In the genomic region with DNA sequence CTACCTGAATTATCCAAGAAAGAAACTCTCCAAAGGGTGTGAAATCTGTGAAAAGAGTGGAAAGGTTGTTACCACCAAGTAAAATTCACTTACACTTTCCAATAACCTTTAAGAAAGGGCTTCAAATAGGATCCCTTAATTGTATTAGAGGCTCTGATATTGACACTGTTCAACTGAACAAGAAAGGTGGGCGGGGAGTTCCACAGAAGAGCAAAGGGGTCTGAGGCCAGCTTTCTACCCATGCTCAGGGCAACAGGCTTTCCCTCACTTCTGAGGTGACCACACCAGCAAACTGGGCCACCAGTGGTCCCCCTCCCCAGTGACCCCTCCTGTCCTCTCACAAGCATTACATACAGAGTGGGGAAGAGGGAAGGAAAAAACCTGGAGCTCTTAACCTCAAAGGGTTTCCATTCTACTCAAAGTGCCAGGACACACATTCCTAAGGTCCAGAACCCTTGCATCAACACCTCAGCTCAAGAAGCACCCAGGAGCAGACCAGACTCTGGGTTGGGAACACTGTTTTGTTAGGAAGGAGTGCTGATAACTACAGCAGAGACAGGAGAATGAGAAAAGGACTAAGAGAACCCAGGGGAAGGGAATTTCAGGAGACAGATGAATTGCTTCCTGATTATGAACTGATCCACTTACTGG, we compare ENCODE assay signal across 1 cellular context.
TF ChIP-seq lines count a peak whose summit lies in the region.

No MANE protein-coding gene starts in this region.

TF ChIP-seq in WTC11, 78 proteins besides CTCF, POLR2A, EP300 and RAD21 (continued from another document):
- TF ChIP-seq, protein P1, sequence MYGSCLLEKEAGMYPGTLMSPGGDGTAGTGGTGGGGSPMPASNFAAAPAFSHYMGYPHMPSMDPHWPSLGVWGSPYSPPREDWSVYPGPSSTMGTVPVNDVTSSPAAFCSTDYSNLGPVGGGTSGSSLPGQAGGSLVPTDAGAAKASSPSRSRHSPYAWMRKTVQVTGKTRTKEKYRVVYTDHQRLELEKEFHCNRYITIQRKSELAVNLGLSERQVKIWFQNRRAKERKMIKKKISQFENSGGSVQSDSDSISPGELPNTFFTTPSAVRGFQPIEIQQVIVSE (CRISPR knock-in tag; IDR thresholded peaks at IDR 0.05; ENCODE audit: borderline replicate concordance): no peak
- TF ChIP-seq, protein P2, sequence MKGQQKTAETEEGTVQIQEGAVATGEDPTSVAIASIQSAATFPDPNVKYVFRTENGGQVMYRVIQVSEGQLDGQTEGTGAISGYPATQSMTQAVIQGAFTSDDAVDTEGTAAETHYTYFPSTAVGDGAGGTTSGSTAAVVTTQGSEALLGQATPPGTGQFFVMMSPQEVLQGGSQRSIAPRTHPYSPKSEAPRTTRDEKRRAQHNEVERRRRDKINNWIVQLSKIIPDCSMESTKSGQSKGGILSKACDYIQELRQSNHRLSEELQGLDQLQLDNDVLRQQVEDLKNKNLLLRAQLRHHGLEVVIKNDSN (CRISPR knock-in tag; IDR thresholded peaks at IDR 0.05): no peak
- TF ChIP-seq, protein P3, sequence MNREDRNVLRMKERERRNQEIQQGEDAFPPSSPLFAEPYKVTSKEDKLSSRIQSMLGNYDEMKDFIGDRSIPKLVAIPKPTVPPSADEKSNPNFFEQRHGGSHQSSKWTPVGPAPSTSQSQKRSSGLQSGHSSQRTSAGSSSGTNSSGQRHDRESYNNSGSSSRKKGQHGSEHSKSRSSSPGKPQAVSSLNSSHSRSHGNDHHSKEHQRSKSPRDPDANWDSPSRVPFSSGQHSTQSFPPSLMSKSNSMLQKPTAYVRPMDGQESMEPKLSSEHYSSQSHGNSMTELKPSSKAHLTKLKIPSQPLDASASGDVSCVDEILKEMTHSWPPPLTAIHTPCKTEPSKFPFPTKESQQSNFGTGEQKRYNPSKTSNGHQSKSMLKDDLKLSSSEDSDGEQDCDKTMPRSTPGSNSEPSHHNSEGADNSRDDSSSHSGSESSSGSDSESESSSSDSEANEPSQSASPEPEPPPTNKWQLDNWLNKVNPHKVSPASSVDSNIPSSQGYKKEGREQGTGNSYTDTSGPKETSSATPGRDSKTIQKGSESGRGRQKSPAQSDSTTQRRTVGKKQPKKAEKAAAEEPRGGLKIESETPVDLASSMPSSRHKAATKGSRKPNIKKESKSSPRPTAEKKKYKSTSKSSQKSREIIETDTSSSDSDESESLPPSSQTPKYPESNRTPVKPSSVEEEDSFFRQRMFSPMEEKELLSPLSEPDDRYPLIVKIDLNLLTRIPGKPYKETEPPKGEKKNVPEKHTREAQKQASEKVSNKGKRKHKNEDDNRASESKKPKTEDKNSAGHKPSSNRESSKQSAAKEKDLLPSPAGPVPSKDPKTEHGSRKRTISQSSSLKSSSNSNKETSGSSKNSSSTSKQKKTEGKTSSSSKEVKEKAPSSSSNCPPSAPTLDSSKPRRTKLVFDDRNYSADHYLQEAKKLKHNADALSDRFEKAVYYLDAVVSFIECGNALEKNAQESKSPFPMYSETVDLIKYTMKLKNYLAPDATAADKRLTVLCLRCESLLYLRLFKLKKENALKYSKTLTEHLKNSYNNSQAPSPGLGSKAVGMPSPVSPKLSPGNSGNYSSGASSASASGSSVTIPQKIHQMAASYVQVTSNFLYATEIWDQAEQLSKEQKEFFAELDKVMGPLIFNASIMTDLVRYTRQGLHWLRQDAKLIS (CRISPR knock-in tag; IDR thresholded peaks at IDR 0.05; ENCODE audit: borderline replicate concordance): no peak
- TF ChIP-seq, protein P4, sequence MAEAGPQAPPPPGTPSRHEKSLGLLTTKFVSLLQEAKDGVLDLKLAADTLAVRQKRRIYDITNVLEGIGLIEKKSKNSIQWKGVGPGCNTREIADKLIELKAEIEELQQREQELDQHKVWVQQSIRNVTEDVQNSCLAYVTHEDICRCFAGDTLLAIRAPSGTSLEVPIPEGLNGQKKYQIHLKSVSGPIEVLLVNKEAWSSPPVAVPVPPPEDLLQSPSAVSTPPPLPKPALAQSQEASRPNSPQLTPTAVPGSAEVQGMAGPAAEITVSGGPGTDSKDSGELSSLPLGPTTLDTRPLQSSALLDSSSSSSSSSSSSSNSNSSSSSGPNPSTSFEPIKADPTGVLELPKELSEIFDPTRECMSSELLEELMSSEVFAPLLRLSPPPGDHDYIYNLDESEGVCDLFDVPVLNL (CRISPR knock-in tag; IDR thresholded peaks at IDR 0.05; ENCODE audit: borderline replicate concordance, low read depth): no peak
- TF ChIP-seq ELF4 (CRISPR knock-in tag; IDR thresholded peaks at IDR 0.05; ENCODE audit: low read depth) (no peak), TEAD4 (CRISPR knock-in tag; IDR thresholded peaks at IDR 0.05) (no peak), NR3C1 (CRISPR knock-in tag; conservative IDR thresholded peaks at IDR 0.05; ENCODE audit: low read depth) (no peak), ZNF263 (CRISPR knock-in tag; IDR thresholded peaks at IDR 0.05; ENCODE audit: low read depth) (no peak), ETV6 (CRISPR knock-in tag; IDR thresholded peaks at IDR 0.05) (no peak), GABPB1 (CRISPR knock-in tag; IDR thresholded peaks at IDR 0.05) (no peak)
- TF ChIP-seq, protein P5, sequence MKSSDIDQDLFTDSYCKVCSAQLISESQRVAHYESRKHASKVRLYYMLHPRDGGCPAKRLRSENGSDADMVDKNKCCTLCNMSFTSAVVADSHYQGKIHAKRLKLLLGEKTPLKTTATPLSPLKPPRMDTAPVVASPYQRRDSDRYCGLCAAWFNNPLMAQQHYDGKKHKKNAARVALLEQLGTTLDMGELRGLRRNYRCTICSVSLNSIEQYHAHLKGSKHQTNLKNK (CRISPR knock-in tag; IDR thresholded peaks at IDR 0.05): no peak
